In the genomic region with DNA sequence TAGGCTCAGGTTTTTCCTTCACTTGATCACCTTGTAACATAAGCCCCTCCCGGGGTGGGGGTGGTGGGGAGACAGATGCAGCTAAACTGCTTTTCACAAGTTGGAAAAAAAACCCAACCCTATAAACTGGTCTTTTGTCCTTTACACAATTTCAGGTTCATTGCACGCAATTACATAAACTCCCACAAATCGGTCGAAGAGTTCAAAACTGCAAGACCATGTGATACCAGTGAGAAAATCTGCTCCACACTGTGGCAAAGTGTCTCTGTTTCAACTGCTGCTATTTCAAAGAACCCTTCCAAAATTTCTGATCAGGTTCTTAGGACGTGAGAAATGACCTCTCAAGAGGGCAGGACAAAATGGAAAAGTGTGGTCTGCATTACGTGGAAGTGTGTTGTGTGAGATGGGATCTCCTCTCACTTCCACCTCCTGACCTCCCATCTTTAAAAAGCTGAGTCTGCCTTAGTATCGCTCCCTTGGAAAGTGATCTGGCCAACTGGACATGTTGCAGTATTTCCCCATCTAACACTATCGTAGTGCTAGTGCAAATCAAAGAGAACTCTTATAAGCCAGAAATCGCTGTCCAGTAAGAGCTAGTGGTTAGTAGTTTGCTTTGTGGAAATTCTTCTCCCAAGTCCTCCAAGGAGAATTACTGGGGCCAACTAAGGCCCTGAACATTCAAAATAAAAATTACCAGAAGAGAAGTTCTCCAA, we compare ENCODE assay signal across 26 cellular contexts. TPM values are rescaled to one million over a fixed set of nuclear protein-coding genes. Genes with fewer than 3 reads are reported as not detected.
DNase-seq lines count a peak whose midpoint lies in the region; ATAC-seq lines count a peak whose summit lies in the region.
"Had no signal": no experiment of that assay in that cellular context is flagged by ENCODE, and none has a peak within 500 bp of the region (broad histone marks: within the 10 kb centered on the region; RNA-seq: fewer than 3 reads in every experiment).

No MANE protein-coding gene starts in this region.

- no peak for DNase-seq in activated T-cell treated with anti-CD3 and anti-CD28 coated beads, Interleukin-2, amount 50 U/mL, for 72 hours
- no peak for DNase-seq in activated T-cell treated with anti-CD3 and anti-CD28 coated beads, Interleukin-2, amount 50 U/mL, for 48 hours
- DNase-seq in T-helper 17 cell = no peak
- DNase-seq in left lobe of liver (ENCODE audit: low spot score) = no peak
- no peak for DNase-seq in stimulated activated naive B cell treated with anti-CD40 and anti-IgM and Interleukin-4, amounts not matched to agents 10 μg/mL and 1 μg/mL and 100 μg/mL, for 72 hours
- DNase-seq in activated gamma-delta T cell treated with Interleukin-2 at 50 U/mL for 16 hours = no peak
- DNase-seq in ACHN = no peak
- DNase-seq in NCI-H526 treated with DMSO at 0.1 percent for 48 hours (lab: John Stamatoyannopoulos, UW) = no peak
- DNase-seq: activated CD4-positive, alpha-beta T cell treated with anti-CD3 and anti-CD28 coated beads, Interleukin-2, amount 10 ng/mL, durations not matched to agents 7 days and 5 days; COR-L47; effector CD8-positive, alpha-beta T cell; H9; left cardiac atrium; mammary epithelial cell; NCI-H2029 treated with DMSO at 0.1 percent for 48 hours; NCI-H226; NCI-H774; Peyer's patch; SIG-M5; thyroid gland had no signal

- H3K4me1 Mint-ChIP-seq in activated T-cell treated with anti-CD3 and anti-CD28 coated beads, Interleukin-2, amount 50 U/mL, for 72 hours (ENCODE audit: low read depth) = peaks cover 5% of the 10 kb centered on the region
- H3K4me1 Mint-ChIP-seq in T-helper 17 cell = no peaks in the 10 kb centered on the region
- H3K4me1 Mint-ChIP-seq in stimulated activated naive B cell treated with anti-CD40 and anti-IgM and Interleukin-4, amounts not matched to agents 10 μg/mL and 1 μg/mL and 100 μg/mL, for 72 hours = peaks cover 15 to 24% of the 10 kb centered on the region in 2 donors
- H3K4me1 Mint-ChIP-seq: WTC11 had no signal

- H3K4me3 Mint-ChIP-seq in activated T-cell treated with anti-CD3 and anti-CD28 coated beads, Interleukin-2, amount 50 U/mL, for 72 hours = no peak overlapping the region
- H3K4me3 Mint-ChIP-seq in T-helper 17 cell = no peak overlapping the region
- no peak overlapping the region for H3K4me3 Mint-ChIP-seq in stimulated activated naive B cell treated with anti-CD40 and anti-IgM and Interleukin-4, amounts not matched to agents 10 μg/mL and 1 μg/mL and 100 μg/mL, for 72 hours
- H3K4me3 Mint-ChIP-seq: activated CD4-positive, alpha-beta T cell treated with anti-CD3 and anti-CD28 coated beads, Interleukin-2, amount 10 ng/mL, durations not matched to agents 7 days and 5 days; activated naive CD4-positive, alpha-beta T cell treated with anti-CD3 and anti-CD28 coated beads, Interleukin-2, amount 50 U/mL, for 24 hours; H9; WTC11 had no signal

- no peaks in the 10 kb centered on the region for H3K9me3 ChIP-seq in T-helper 17 cell (ENCODE audit: control insufficient read depth, low read length, poor library complexity, severe bottlenecking)
- H3K9me3 ChIP-seq: A549, ascending aorta, pancreas, Peyer's patch, thyroid gland, vagina had no signal

- H3K9me3 Mint-ChIP-seq in activated T-cell treated with anti-CD3 and anti-CD28 coated beads, Interleukin-2, amount 50 U/mL, for 72 hours = no peaks in the 10 kb centered on the region
- no peaks in the 10 kb centered on the region for H3K9me3 Mint-ChIP-seq in stimulated activated naive B cell treated with anti-CD40 and anti-IgM and Interleukin-4, amounts not matched to agents 10 μg/mL and 1 μg/mL and 100 μg/mL, for 72 hours
- H3K9me3 Mint-ChIP-seq: activated CD4-positive, alpha-beta T cell treated with anti-CD3 and anti-CD28 coated beads, Interleukin-2, amount 10 ng/mL, durations not matched to agents 7 days and 5 days; activated naive CD4-positive, alpha-beta T cell treated with anti-CD3 and anti-CD28 coated beads, Interleukin-2, amount 50 U/mL, for 24 hours; H9; WTC11 had no signal

- in situ Hi-C loops in ACHN (cut with HindIII; ENCODE audit: low pct_ligation_motif_present, low pct_unique_long_range_greater_than_20kb, low sequenced_read_pairs) = no loop called here

- no peaks in the 10 kb centered on the region for H3K27me3 Mint-ChIP-seq in activated T-cell treated with anti-CD3 and anti-CD28 coated beads, Interleukin-2, amount 50 U/mL, for 72 hours (ENCODE audit: low read depth)
- H3K27me3 Mint-ChIP-seq in T-helper 17 cell = no peaks in the 10 kb centered on the region
- no peaks in the 10 kb centered on the region for H3K27me3 Mint-ChIP-seq in stimulated activated naive B cell treated with anti-CD40 and anti-IgM and Interleukin-4, amounts not matched to agents 10 μg/mL and 1 μg/mL and 100 μg/mL, for 72 hours
- H3K27me3 Mint-ChIP-seq: activated CD4-positive, alpha-beta T cell treated with anti-CD3 and anti-CD28 coated beads, Interleukin-2, amount 10 ng/mL, durations not matched to agents 7 days and 5 days; activated naive CD4-positive, alpha-beta T cell treated with anti-CD3 and anti-CD28 coated beads, Interleukin-2, amount 50 U/mL, for 24 hours had no signal

- H3K36me3 Mint-ChIP-seq in activated T-cell treated with anti-CD3 and anti-CD28 coated beads, Interleukin-2, amount 50 U/mL, for 72 hours (ENCODE audit: insufficient read depth in 2 of 2) = peaks cover 2 to 20% of the 10 kb centered on the region in 2 donors
- peaks cover 2% of the 10 kb centered on the region for H3K36me3 Mint-ChIP-seq in T-helper 17 cell (ENCODE audit: low read depth)
- peaks cover 54 to 68% of the 10 kb centered on the region in 2 donors for H3K36me3 Mint-ChIP-seq in stimulated activated naive B cell treated with anti-CD40 and anti-IgM and Interleukin-4, amounts not matched to agents 10 μg/mL and 1 μg/mL and 100 μg/mL, for 72 hours

- H3K27ac Mint-ChIP-seq in activated T-cell treated with anti-CD3 and anti-CD28 coated beads, Interleukin-2, amount 50 U/mL, for 72 hours = peak overlapping the region; percentile 77
- peak overlapping the region; percentile 16 for H3K27ac Mint-ChIP-seq in T-helper 17 cell
- peak overlapping the region; percentile 67 for H3K27ac Mint-ChIP-seq in stimulated activated naive B cell treated with anti-CD40 and anti-IgM and Interleukin-4, amounts not matched to agents 10 μg/mL and 1 μg/mL and 100 μg/mL, for 72 hours
- H3K27ac Mint-ChIP-seq: activated CD4-positive, alpha-beta T cell treated with anti-CD3 and anti-CD28 coated beads, Interleukin-2, amount 10 ng/mL, durations not matched to agents 7 days and 5 days; WTC11 had no signal

- no peak for ATAC-seq in activated T-cell treated with anti-CD3 and anti-CD28 coated beads, Interleukin-2, amount 50 U/mL, for 72 hours (replicated peaks in 1 of 2)
- ATAC-seq in T-helper 17 cell (no peak), left lobe of liver (peak; percentile 65)
- ATAC-seq in stimulated activated naive B cell treated with anti-CD40 and anti-IgM and Interleukin-4, amounts not matched to agents 10 μg/mL and 1 μg/mL and 100 μg/mL, for 72 hours (replicated peaks) = no peak
- ATAC-seq: A549, pancreas, WTC11 had no signal

RNA-seq across cellular contexts. Expression of a gene that starts 41.6 kb away (rescaled TPM):
- total RNA-seq in activated T-cell treated with anti-CD3 and anti-CD28 coated beads, Interleukin-2, amount 50 U/mL, for 72 hours = 10 to 100 TPM; 46.5 to 47.4 TPM
- total RNA-seq in T-helper 17 cell (10 to 100 TPM; 30.6 to 34.4 TPM), left lobe of liver (2.4 TPM)

Comparison
In these comparisons a context has a peak if more than half of its experiments do, and no peak if none do; other contexts are left out.
1. H3K27ac Mint-ChIP-seq: peak in every context shown above with its lines; median percentile 77 in activated T-cell treated with anti-CD3 and anti-CD28 coated beads, Interleukin-2, amount 50 U/mL, for 72 hours; 67 in stimulated activated naive B cell treated with anti-CD40 and anti-IgM and Interleukin-4, amounts not matched to agents 10 μg/mL and 1 μg/mL and 100 μg/mL, for 72 hours; 16 in T-helper 17 cell.